ENCODE assay signal across 8 cellular contexts in genomic region chr19:38003427-38004099, GRCh38.
DNase-seq lines count a peak whose midpoint lies in the region; ATAC-seq, FAIRE-seq and TF ChIP-seq lines count a peak whose summit lies in the region.

No MANE protein-coding gene starts in this region.

- H3K9me1 ChIP-seq in keratinocyte (ENCODE audit: control insufficient read depth, extremely low read depth, insufficient read depth, low read length): no peaks in the 10 kb centered on the region

- TF ChIP-seq CTCF in HFFc6 (IDR thresholded peaks at IDR 0.05) (no peak), OCI-LY3 (IDR thresholded peaks at IDR 0.05; ENCODE audit: low read depth, low read length) (no peak), cardiac fibroblast (IDR thresholded peaks at IDR 0.05; ENCODE audit: low read depth, low read length) (no peak), keratinocyte (optimal IDR thresholded peaks at IDR 0.05 in 1 of 3, IDR thresholded peaks at IDR 0.05 in 1 of 3, conservative IDR thresholded peaks at IDR 0.05 in 1 of 3; ENCODE audit: extremely low read depth in 1 of 3, insufficient read depth in 2 of 3, low read length in 3 of 3) (no peak)

- FAIRE-seq in keratinocyte (lab: Jason Lieb, UNC): peak; percentile 70

- dilution Hi-C loops in keratinocyte (cut with MboI; ENCODE audit: extremely low pct_ligation_motif_present, low sequenced_read_pairs): no loop called here

- H3K4me3 Mint-ChIP-seq in HFFc6: no peak overlapping the region

- H3K4me2 ChIP-seq in OCI-LY3 (ENCODE audit: low read length): peak overlapping the region; percentile 99
- peak overlapping the region; percentile 82 for H3K4me2 ChIP-seq in keratinocyte (ENCODE audit: control insufficient read depth, extremely low read depth, insufficient read depth, low read depth, low read length)

- H3K4me1 Mint-ChIP-seq in HFFc6 (ENCODE audit: low read depth): peaks cover 34% of the 10 kb centered on the region

- H3K36me3 ChIP-seq in OCI-LY3 (replicated peaks; ENCODE audit: low read depth, low read length): no peaks in the 10 kb centered on the region
- no peaks in the 10 kb centered on the region for H3K36me3 ChIP-seq in keratinocyte (ENCODE audit: control insufficient read depth in 2 of 2, extremely low read depth in 1 of 2, insufficient read depth in 2 of 2, low read length in 2 of 2)

- H4K20me1 ChIP-seq in OCI-LY3 (ENCODE audit: insufficient read depth, low read length) (no peaks in the 10 kb centered on the region), keratinocyte (ENCODE audit: control insufficient read depth, extremely low read depth, insufficient read depth, low read length) (no peaks in the 10 kb centered on the region)

- H3K27me3 ChIP-seq in OCI-LY3 (ENCODE audit: low read depth, low read length) (no peaks in the 10 kb centered on the region), keratinocyte (ENCODE audit: control insufficient read depth, extremely low read depth, insufficient read depth, low read length) (no peaks in the 10 kb centered on the region)

- ATAC-seq in HG02981 (IDR thresholded peaks at IDR 0.05; ENCODE audit: unreplicated experiment): no peak

- H3K79me2 ChIP-seq in OCI-LY3 (ENCODE audit: low read length) (0 out of 2 replicates have a peak, but pooled peaks cover 4% of the 10 kb centered on the region), keratinocyte (ENCODE audit: control insufficient read depth, insufficient read depth, low read length) (no peaks in the 10 kb centered on the region)

- H3K36me3 Mint-ChIP-seq in HFFc6 (ENCODE audit: low read depth): peaks cover 10% of the 10 kb centered on the region

- H3K4me3 ChIP-seq in OCI-LY3 (ENCODE audit: low read length) (peak overlapping the region; percentile 75), cardiac fibroblast (replicated peaks in 1 of 2; ENCODE audit: low read depth in 2 of 2, low read length in 2 of 2) (peak overlapping the region; percentile 44 to 46), keratinocyte (ENCODE audit: control insufficient read depth in 2 of 3, extremely low read depth in 1 of 3, insufficient read depth in 2 of 3, low read depth in 1 of 3, low read length in 3 of 3) (peak overlapping the region; percentile 9 to 65 (median 17))

- H3K27ac Mint-ChIP-seq in HFFc6: no peak overlapping the region

- peaks cover 9% of the 10 kb centered on the region for H3K27me3 Mint-ChIP-seq in HFFc6 (ENCODE audit: insufficient read depth)

- DNase-seq in COR-L47 (lab: John Stamatoyannopoulos, UW) (peak; percentile 84), HFFc6 (peak; percentile 90), cardiac fibroblast (ENCODE audit: low read depth in 2 of 2) (peak; percentile 85 to 97), keratinocyte (ENCODE audit: low read depth, low spot score) (no peak)
- peak; percentile 5 to 39 for DNase-seq in stimulated activated CD8-positive, alpha-beta memory T cell treated with anti-CD3 and anti-CD28 coated beads, Interleukin-15, amount 100 ng/mL, for 48 hours (ENCODE audit: low read depth in 2 of 2)
- no peak for DNase-seq in activated CD4-positive, CD25-positive, alpha-beta regulatory T cell (lab: John Stamatoyannopoulos, UW)

- peak overlapping the region; percentile 69 for H3K9ac ChIP-seq in OCI-LY3 (ENCODE audit: low read length)
- peak overlapping the region; percentile 79 for H3K9ac ChIP-seq in keratinocyte (ENCODE audit: control insufficient read depth, extremely low read depth, insufficient read depth, low read length)

- no peaks in the 10 kb centered on the region for H3K9me3 ChIP-seq in OCI-LY3 (ENCODE audit: insufficient read depth, low read length)
- H3K9me3 ChIP-seq in keratinocyte (ENCODE audit: control insufficient read depth, low read depth, low read length): no peaks in the 10 kb centered on the region

- no peaks in the 10 kb centered on the region for H3K9me3 Mint-ChIP-seq in HFFc6

- peak overlapping the region; percentile 57 for H3K27ac ChIP-seq in OCI-LY3 (ENCODE audit: low read length)
- H3K27ac ChIP-seq in keratinocyte (ENCODE audit: control insufficient read depth, insufficient read depth, low read length): peak overlapping the region; percentile 77

- peak overlapping the region; percentile 60 for H2AFZ ChIP-seq in OCI-LY3 (ENCODE audit: low read depth, low read length)
- H2AFZ ChIP-seq in keratinocyte (ENCODE audit: control insufficient read depth, low read length): peak overlapping the region; percentile 43

- H3K4me1 ChIP-seq in OCI-LY3 (ENCODE audit: low read length) (peaks cover 36% of the 10 kb centered on the region), keratinocyte (ENCODE audit: control insufficient read depth, extremely low read depth, insufficient read depth, low read length) (peaks cover 38% of the 10 kb centered on the region)

Comparison
In these comparisons a context has a peak if more than half of its experiments do, and no peak if none do; other contexts are left out.
1. DNase-seq: peak in COR-L47 (single experiment), HFFc6 (single experiment), cardiac fibroblast (2 of 2) and stimulated activated CD8-positive, alpha-beta memory T cell treated with anti-CD3 and anti-CD28 coated beads, Interleukin-15, amount 100 ng/mL, for 48 hours (2 of 2); none in keratinocyte (single experiment) and activated CD4-positive, CD25-positive, alpha-beta regulatory T cell (0 of 4).
2. H3K4me3 ChIP-seq: peak in every context shown above with its lines; median percentile 75 in OCI-LY3; 45 in cardiac fibroblast; 17 in keratinocyte.